Comparison of ENCODE assay signal across 11 cellular contexts in genomic region chr19:51783373-51783772, GRCh38. TPM values are rescaled to one million over a fixed set of nuclear protein-coding genes. Genes with fewer than 3 reads are reported as not detected.
A peak's percentile ranks its signal among the peaks of the same experiment; 100 is the strongest.
DNase-seq lines count a peak whose midpoint lies in the region; ATAC-seq, FAIRE-seq and TF ChIP-seq lines count a peak whose summit lies in the region.
"Had no signal": no experiment of that assay in that cellular context is flagged by ENCODE, and none has a peak within 500 bp of the region (broad histone marks: within the 10 kb centered on the region; RNA-seq: fewer than 3 reads in every experiment).

No MANE protein-coding gene starts in this region.

- peak; percentile 33 for ATAC-seq in left ventricle myocardium superior
- no peak for ATAC-seq in HG03139 (IDR thresholded peaks at IDR 0.05; ENCODE audit: unreplicated experiment)
- ATAC-seq in effector memory CD8-positive, alpha-beta T cell (replicated peaks), result no peak
- ATAC-seq: mucosa of descending colon had no signal

- no peaks in the 10 kb centered on the region for H3K36me3 ChIP-seq in BE2C

- no peak for TF ChIP-seq POLR2A in GM12891 (IDR thresholded peaks at IDR 0.05; ENCODE audit: low read depth, low read length)

- no peaks in the 10 kb centered on the region for H3K4me1 ChIP-seq in BE2C

- no peaks in the 10 kb centered on the region for H3K9me3 ChIP-seq in BE2C
- H3K9me3 ChIP-seq: mucosa of descending colon had no signal

- H3K27ac Mint-ChIP-seq in effector memory CD8-positive, alpha-beta T cell, result no peak overlapping the region
- H3K27ac Mint-ChIP-seq: T-helper 1 cell treated with Interleukin-12 subunit alpha and Interleukin-12 subunit beta and Interleukin-4 antibody, amounts not matched to agents 30 μg/mL and 1 μg/mL, for 36 hours had no signal

- DNase-seq in BE2C, result no peak
- no peak for DNase-seq in GM12891 (ENCODE audit: insufficient read length, low spot score)
- DNase-seq in RWPE1 (ENCODE audit: low spot score), result peak; percentile 29
- no peak for DNase-seq in left ventricle myocardium superior
- DNase-seq in anterior cingulate cortex (lab: John Stamatoyannopoulos, UW), result no peak
- DNase-seq in 8988T, result no peak
- no peak for DNase-seq in effector memory CD8-positive, alpha-beta T cell
- DNase-seq: mucosa of descending colon had no signal

- no peaks in the 10 kb centered on the region for H3K9me3 Mint-ChIP-seq in effector memory CD8-positive, alpha-beta T cell

- no peak overlapping the region for H3K27ac ChIP-seq in RWPE1

- no peaks in the 10 kb centered on the region for H3K36me3 Mint-ChIP-seq in effector memory CD8-positive, alpha-beta T cell (ENCODE audit: insufficient read depth)

- peak; percentile 48 for TF ChIP-seq CTCF in BE2C (IDR thresholded peaks at IDR 0.05; ENCODE audit: low read depth, low read length)
- TF ChIP-seq CTCF in RWPE1 (conservative IDR thresholded peaks at IDR 0.05; ENCODE audit: low read depth), result peak; percentile 51

- intact Hi-C loops in left ventricle myocardium superior (cut with micrococcal nuclease), result no loop called here

- H3K27me3 Mint-ChIP-seq in effector memory CD8-positive, alpha-beta T cell, result peaks cover 10 to 28% of the 10 kb centered on the region in 2 donors

- no peak overlapping the region for H3K4me3 Mint-ChIP-seq in effector memory CD8-positive, alpha-beta T cell
- H3K4me3 Mint-ChIP-seq: T-helper 1 cell treated with Interleukin-12 subunit alpha and Interleukin-12 subunit beta and Interleukin-4 antibody, amounts not matched to agents 30 μg/mL and 1 μg/mL, for 36 hours had no signal

- no peak for FAIRE-seq in GM12891 (lab: Jason Lieb, UNC)
- FAIRE-seq: GM18507 had no signal

- H3K4me3 ChIP-seq in BE2C (ENCODE audit: low read depth, low read length), result no peak overlapping the region
- H3K4me3 ChIP-seq: mucosa of descending colon had no signal

- no peaks in the 10 kb centered on the region for H3K4me1 Mint-ChIP-seq in effector memory CD8-positive, alpha-beta T cell (ENCODE audit: low read depth in 2 of 2)

- POLR2A ChIA-PET in RWPE1 (lab: Yijun Ruan, JAX; ENCODE audit: low non-redundant PET), result no interaction called here

- no peaks in the 10 kb centered on the region; the same call in none of the 2 replicates for H3K27me3 ChIP-seq in BE2C

- CTCF ChIA-PET in RWPE1 (lab: Yijun Ruan, JAX), result no interaction called here

TF ChIP-seq in GM12891, 5 proteins besides CTCF, POLR2A, EP300 and RAD21:
- TF ChIP-seq SPI1 (IDR thresholded peaks at IDR 0.05; ENCODE audit: low read depth, low read length) (peak; percentile 37), PAX5 (IDR thresholded peaks at IDR 0.05; ENCODE audit: insufficient read depth, low read length, severe bottlenecking) (no peak), TAF1 (IDR thresholded peaks at IDR 0.05; ENCODE audit: low read depth, low read length) (no peak)
TF ChIP-seq in GM12891: peak in this region for 1.

RNA-seq across cellular contexts. Expression of gene FPR3, which starts 11.6 kb away (rescaled TPM):
- not detected for polyA plus RNA-seq in BE2C (2012; ENCODE audit: insufficient read depth, insufficient read length, low read depth)
- not detected for polyA plus RNA-seq in GM12891 (2012; ENCODE audit: low read depth, missing spikeins)
- total RNA-seq in left ventricle myocardium superior, result 5.0 TPM

RNA-seq across cellular contexts. Expression of gene FPR2, which starts 22.4 kb away (rescaled TPM):
- polyA plus RNA-seq in BE2C (2012; ENCODE audit: insufficient read depth, insufficient read length, low read depth), result not detected
- polyA plus RNA-seq in GM12891 (2012; ENCODE audit: low read depth, missing spikeins), result not detected
- 1.0 TPM for total RNA-seq in left ventricle myocardium superior

RNA-seq across cellular contexts. Expression of gene FPR1, which starts 31.7 kb away (rescaled TPM):
- polyA plus RNA-seq in BE2C (2012; ENCODE audit: insufficient read depth, insufficient read length, low read depth), result 0.77 TPM
- not detected for polyA plus RNA-seq in GM12891 (2012; ENCODE audit: low read depth, missing spikeins)
- 4.3 TPM for total RNA-seq in left ventricle myocardium superior

RNA-seq across cellular contexts. Expression of gene HAS1, which starts 59.6 kb away (rescaled TPM):
- polyA plus RNA-seq in BE2C (2012; ENCODE audit: insufficient read depth, insufficient read length, low read depth), result not detected
- polyA plus RNA-seq in GM12891 (2012; ENCODE audit: low read depth, missing spikeins), result not detected
- total RNA-seq in left ventricle myocardium superior, result 3.2 TPM
